22 cellular contexts compared by ENCODE assay signal in genomic region chr3:114157321-114157720, GRCh38. TPM values are rescaled to one million over a fixed set of nuclear protein-coding genes. Genes with fewer than 3 reads are reported as not detected.
A peak's percentile ranks its signal among the peaks of the same experiment; 100 is the strongest.
DNase-seq lines count a peak whose midpoint lies in the region; ATAC-seq and TF ChIP-seq lines count a peak whose summit lies in the region.
"Had no signal": no experiment of that assay in that cellular context is flagged by ENCODE, and none has a peak within 500 bp of the region (broad histone marks: within the 10 kb centered on the region; RNA-seq: fewer than 3 reads in every experiment).

No MANE protein-coding gene starts in this region.

- peaks cover 8% of the 10 kb centered on the region for H3K4me1 Mint-ChIP-seq in activated CD4-positive, alpha-beta T cell treated with anti-CD3 and anti-CD28 coated beads for 36 hours
- peaks cover under 1% of the 10 kb centered on the region for H3K4me1 Mint-ChIP-seq in activated CD4-positive, alpha-beta T cell treated with anti-CD3 and anti-CD28 coated beads, Interleukin-2, amount 10 ng/mL, durations not matched to agents 24 days and 14 days
- H3K4me1 Mint-ChIP-seq in GM23338, result peaks cover 49% of the 10 kb centered on the region

- peaks cover 13% of the 10 kb centered on the region; the same call in 1 of the 2 replicates for H3K9me2 ChIP-seq in GM23338 (ENCODE audit: insufficient read depth)

- H3K9me3 Mint-ChIP-seq in activated CD4-positive, alpha-beta T cell treated with anti-CD3 and anti-CD28 coated beads for 36 hours (ENCODE audit: low read depth), result no peaks in the 10 kb centered on the region
- no peaks in the 10 kb centered on the region for H3K9me3 Mint-ChIP-seq in activated CD4-positive, alpha-beta T cell treated with anti-CD3 and anti-CD28 coated beads, Interleukin-2, amount 10 ng/mL, durations not matched to agents 24 days and 14 days
- no peaks in the 10 kb centered on the region for H3K9me3 Mint-ChIP-seq in GM23338
- H3K9me3 Mint-ChIP-seq: CD4-positive, alpha-beta memory T cell had no signal

- no peak for DNase-seq in activated CD4-positive, alpha-beta T cell treated with anti-CD3 and anti-CD28 coated beads for 36 hours
- DNase-seq in activated CD4-positive, alpha-beta T cell treated with anti-CD3 and anti-CD28 coated beads, Interleukin-2, amount 10 ng/mL, durations not matched to agents 24 days and 14 days, result no peak
- DNase-seq in GM23338 (ENCODE audit: low spot score) (no peak), esophagus muscularis mucosa (ENCODE audit: extremely low spot score) (peak; percentile 68), tibial nerve (ENCODE audit: low spot score in 2 of 2) (no peak), prostate gland (ENCODE audit: low spot score) (no peak)
- DNase-seq: AML-193; Calu3; CD4-positive, alpha-beta memory T cell; DMS79 treated with DMSO at 0.1 percent for 48 hours; GF-D8; IMR-90 had no signal

- H3K36me3 ChIP-seq in GM23338 (ENCODE audit: insufficient read depth) (no peaks in the 10 kb centered on the region), esophagus muscularis mucosa (no peaks in the 10 kb centered on the region), tibial nerve (no peaks in the 10 kb centered on the region), prostate gland (no peaks in the 10 kb centered on the region)
- H3K36me3 ChIP-seq: HAP-1 had no signal

- intact Hi-C loops in activated CD4-positive, alpha-beta T cell treated with anti-CD3 and anti-CD28 coated beads for 36 hours (cut with DNase I, micrococcal nuclease), result loop anchor here in 1 of 2 experiments (10.0 kb wide), 1 partner anchor 423 kb away; no protein-coding TSS in a partner anchor
- intact Hi-C loops in activated CD4-positive, alpha-beta T cell treated with anti-CD3 and anti-CD28 coated beads, Interleukin-2, amount 10 ng/mL, durations not matched to agents 24 days and 14 days (cut with micrococcal nuclease), result loop anchor here (10.0 kb wide), 1 partner anchor 1657 kb away; no protein-coding TSS in a partner anchor
- intact Hi-C loops in esophagus muscularis mucosa (cut with DNase I) (no loop called here), prostate gland (cut with DNase I) (loop anchor here (10.0 kb wide), 2 partner anchors 227 to 1017 kb away; no protein-coding TSS in a partner anchor)

- TF ChIP-seq POLR2A in esophagus muscularis mucosa (IDR thresholded peaks at IDR 0.05; ENCODE audit: low read depth), result no peak
- TF ChIP-seq POLR2A in tibial nerve (IDR thresholded peaks at IDR 0.05), result no peak
- TF ChIP-seq POLR2A in prostate gland (IDR thresholded peaks at IDR 0.05), result no peak

- 95% methylated on average over 1 of the region's 1 CpG for WGBS in esophagus muscularis mucosa
- 54 to 55% methylated on average over 1 of the region's 1 CpG for WGBS in tibial nerve, 2 donors
- WGBS in prostate gland, result 100% methylated on average over 1 of the region's 1 CpG

- CTCF ChIA-PET in activated CD4-positive, alpha-beta T cell treated with anti-CD3 and anti-CD28 coated beads for 36 hours (lab: Charles Lee), result no interaction called here

- ATAC-seq in activated CD4-positive, alpha-beta T cell treated with anti-CD3 and anti-CD28 coated beads for 36 hours, result no peak
- ATAC-seq in GM23338, result no peak
- ATAC-seq in HG02759 (IDR thresholded peaks at IDR 0.05; ENCODE audit: unreplicated experiment), result no peak
- ATAC-seq: A549, K562 had no signal

- H3F3A ChIP-seq in GM23338 (replicated peaks; ENCODE audit: low read depth), result peaks cover 15% of the 10 kb centered on the region; the same call in 1 of the 2 replicates

- POLR2A ChIA-PET in activated CD4-positive, alpha-beta T cell treated with anti-CD3 and anti-CD28 coated beads for 36 hours (lab: Charles Lee), result no interaction called here

- no peaks in the 10 kb centered on the region for H4K20me1 ChIP-seq in GM23338 (replicated peaks; ENCODE audit: insufficient read depth)

- H3K4me3 Mint-ChIP-seq in activated CD4-positive, alpha-beta T cell treated with anti-CD3 and anti-CD28 coated beads for 36 hours, result peak overlapping the region; percentile 18
- H3K4me3 Mint-ChIP-seq in activated CD4-positive, alpha-beta T cell treated with anti-CD3 and anti-CD28 coated beads, Interleukin-2, amount 10 ng/mL, durations not matched to agents 24 days and 14 days, result no peak overlapping the region
- H3K4me3 Mint-ChIP-seq in GM23338, result no peak overlapping the region
- H3K4me3 Mint-ChIP-seq: CD4-positive, alpha-beta memory T cell had no signal

- no peaks in the 10 kb centered on the region for H3K27me3 ChIP-seq in GM23338 (ENCODE audit: insufficient read depth)
- H3K27me3 ChIP-seq in esophagus muscularis mucosa, result no peaks in the 10 kb centered on the region
- no peaks in the 10 kb centered on the region for H3K27me3 ChIP-seq in tibial nerve
- no peaks in the 10 kb centered on the region for H3K27me3 ChIP-seq in prostate gland (replicated peaks; ENCODE audit: insufficient read depth)

- no peaks in the 10 kb centered on the region for H3K36me3 Mint-ChIP-seq in activated CD4-positive, alpha-beta T cell treated with anti-CD3 and anti-CD28 coated beads for 36 hours (ENCODE audit: low read depth)
- H3K36me3 Mint-ChIP-seq in activated CD4-positive, alpha-beta T cell treated with anti-CD3 and anti-CD28 coated beads, Interleukin-2, amount 10 ng/mL, durations not matched to agents 24 days and 14 days (ENCODE audit: low read depth), result no peaks in the 10 kb centered on the region
- H3K36me3 Mint-ChIP-seq in GM23338 (ENCODE audit: low read depth), result no peaks in the 10 kb centered on the region; the same call in 2 of the 3 replicates
- H3K36me3 Mint-ChIP-seq: CD4-positive, alpha-beta memory T cell had no signal

- H2AFZ ChIP-seq in GM23338, result no peak overlapping the region

- TF ChIP-seq EP300 in esophagus muscularis mucosa (IDR thresholded peaks at IDR 0.05) (no peak), tibial nerve (IDR thresholded peaks at IDR 0.05) (no peak)

- H3K79me2 ChIP-seq in GM23338 (replicated peaks; ENCODE audit: insufficient read depth), result no peaks in the 10 kb centered on the region

- H3K27ac ChIP-seq in GM23338 (ENCODE audit: low read depth), result no peak overlapping the region
- H3K27ac ChIP-seq in esophagus muscularis mucosa (replicated peaks in 1 of 4), result no peak overlapping the region
- no peak overlapping the region for H3K27ac ChIP-seq in tibial nerve
- H3K27ac ChIP-seq in prostate gland, result no peak overlapping the region
- H3K27ac ChIP-seq: 22Rv1, A549, C4-2B, HL-60 had no signal

- H3K9me3 ChIP-seq in esophagus muscularis mucosa (no peaks in the 10 kb centered on the region), tibial nerve (no peaks in the 10 kb centered on the region), prostate gland (no peaks in the 10 kb centered on the region)
- H3K9me3 ChIP-seq: A549, HAP-1 had no signal

- H3K4me1 ChIP-seq in GM23338 (ENCODE audit: insufficient read depth) (peaks cover 43% of the 10 kb centered on the region), esophagus muscularis mucosa (peaks cover 0 to 8% (median 7%) of the 10 kb centered on the region in 4 donors), tibial nerve (peaks cover 0 to under 1% (median 0%) of the 10 kb centered on the region in 4 donors), prostate gland (replicated peaks) (no peaks in the 10 kb centered on the region)
- H3K4me1 ChIP-seq: A549 had no signal

- peaks cover 2% of the 10 kb centered on the region for H3K27me3 Mint-ChIP-seq in activated CD4-positive, alpha-beta T cell treated with anti-CD3 and anti-CD28 coated beads for 36 hours
- peaks cover 12% of the 10 kb centered on the region for H3K27me3 Mint-ChIP-seq in activated CD4-positive, alpha-beta T cell treated with anti-CD3 and anti-CD28 coated beads, Interleukin-2, amount 10 ng/mL, durations not matched to agents 24 days and 14 days
- peaks cover 11% of the 10 kb centered on the region for H3K27me3 Mint-ChIP-seq in GM23338 (ENCODE audit: insufficient read depth, low read depth, poor library complexity)

- TF ChIP-seq CTCF in GM23338 (conservative IDR thresholded peaks at IDR 0.05; ENCODE audit: low read depth in 2 of 2) (no peak), esophagus muscularis mucosa (IDR thresholded peaks at IDR 0.05) (no peak), tibial nerve (IDR thresholded peaks at IDR 0.05) (no peak), prostate gland (IDR thresholded peaks at IDR 0.05) (no peak)

- H3K4me3 ChIP-seq in GM23338 (no peak overlapping the region), esophagus muscularis mucosa (no peak overlapping the region), tibial nerve (no peak overlapping the region), prostate gland (no peak overlapping the region)
- H3K4me3 ChIP-seq: A549, HAP-1, K562 had no signal

- no peak overlapping the region for H3K27ac Mint-ChIP-seq in activated CD4-positive, alpha-beta T cell treated with anti-CD3 and anti-CD28 coated beads for 36 hours
- no peak overlapping the region for H3K27ac Mint-ChIP-seq in activated CD4-positive, alpha-beta T cell treated with anti-CD3 and anti-CD28 coated beads, Interleukin-2, amount 10 ng/mL, durations not matched to agents 24 days and 14 days
- peak overlapping the region; percentile 19; the same call in 1 of the 2 replicates for H3K27ac Mint-ChIP-seq in GM23338

- no peak overlapping the region for H3K4me2 ChIP-seq in GM23338
- H3K4me2 ChIP-seq: A549 had no signal

RNA-seq across cellular contexts. Expression of gene DRD3, which starts 21.5 kb away (rescaled TPM):
- total RNA-seq in activated CD4-positive, alpha-beta T cell treated with anti-CD3 and anti-CD28 coated beads for 36 hours, result not detected
- total RNA-seq in activated CD4-positive, alpha-beta T cell treated with anti-CD3 and anti-CD28 coated beads, Interleukin-2, amount 10 ng/mL, durations not matched to agents 24 days and 14 days, result not detected in 2 replicates
- 0.21 and 0.70 TPM in 2 replicates for total RNA-seq in GM23338 (2014; rRNA removed; shearing (Covaris generic))
- polyA plus RNA-seq in GM23338 (2016; fragmentation: Nextera tagmentation; extraction: Ambion mirVana), result 0.65 TPM in 1 of 2 replicates, not detected in the other
- total RNA-seq in esophagus muscularis mucosa (not detected), tibial nerve (not detected), prostate gland (not detected)
- total RNA-seq: Calu3, H4, HT1080, IMR-90, K562 had no signal
- polyA plus RNA-seq: A549; BJ; CD4-positive, alpha-beta memory T cell; IMR-90; K562 had no signal
